ENCODE assay signal across 1 cellular context in the genomic region with DNA sequence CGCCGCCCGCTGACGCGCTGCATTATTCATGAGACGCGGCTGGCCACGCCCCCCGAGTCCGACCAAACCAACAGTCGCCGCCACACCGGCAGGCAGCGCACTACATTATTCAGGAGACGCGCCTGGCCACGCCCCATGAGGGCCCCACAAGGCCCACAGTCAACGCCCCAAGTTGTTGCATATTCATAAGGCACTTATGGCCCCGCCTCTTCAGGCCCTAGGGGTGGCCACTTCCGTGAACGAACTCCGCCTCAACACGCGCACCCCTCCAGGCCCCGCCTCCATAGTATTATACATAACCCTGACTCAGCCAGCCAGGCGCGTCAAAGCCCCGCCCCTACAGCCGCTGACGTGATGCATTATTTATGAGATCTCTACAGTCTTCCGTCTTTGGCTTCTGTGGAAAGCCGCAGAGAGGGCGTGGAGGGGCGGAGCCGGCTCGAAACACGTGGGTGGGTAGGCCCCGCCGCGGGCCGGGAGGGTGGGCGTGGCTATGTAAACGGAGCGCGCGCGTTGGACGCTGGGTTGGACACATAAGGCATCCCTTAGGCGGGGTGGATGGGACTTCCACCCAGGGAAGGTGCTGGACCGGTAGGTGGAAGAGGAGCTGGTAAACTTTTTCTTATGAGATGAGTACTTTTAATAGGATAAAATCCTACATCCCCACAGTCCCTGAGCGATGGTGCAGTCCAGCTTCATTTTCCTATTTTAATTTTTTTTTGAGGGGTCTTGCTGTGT.
TF ChIP-seq lines count a peak whose summit lies in the region.

No MANE protein-coding gene starts in this region.

TF ChIP-seq in HepG2, 621 proteins besides CTCF, POLR2A, EP300 and RAD21 (continued from another document and continues in another):
- TF ChIP-seq PCBP2 (optimal IDR thresholded peaks at IDR 0.05; ENCODE audit: low read depth, low read length, poor library complexity, severe bottlenecking) (no peak), KLF15 (CRISPR knock-in tag; IDR thresholded peaks at IDR 0.05; ENCODE audit: borderline replicate concordance) (no peak), ZNF773 (CRISPR knock-in tag; IDR thresholded peaks at IDR 0.05; ENCODE audit: borderline replicate concordance) (no peak), HOXA7 (CRISPR knock-in tag; IDR thresholded peaks at IDR 0.05) (no peak), MAFG (CRISPR knock-in tag; IDR thresholded peaks at IDR 0.05) (no peak), SYNCRIP (IDR thresholded peaks at IDR 0.05; ENCODE audit: insufficient read depth, low read depth, low read length) (no peak), ARHGAP35 (CRISPR knock-in tag; IDR thresholded peaks at IDR 0.05; ENCODE audit: borderline replicate concordance) (no peak), SMYD3 (CRISPR knock-in tag; IDR thresholded peaks at IDR 0.05) (no peak), FOSL1 (CRISPR knock-in tag; IDR thresholded peaks at IDR 0.05; ENCODE audit: borderline replicate concordance) (no peak), SUZ12 (IDR thresholded peaks at IDR 0.05; ENCODE audit: low read depth, low read length) (0 out of 2 replicates have a peak, but pooled peaks have one; percentile 30), KDM3A (CRISPR knock-in tag; IDR thresholded peaks at IDR 0.05; ENCODE audit: low read depth) (no peak), DPF2 (CRISPR knock-in tag; IDR thresholded peaks at IDR 0.05; ENCODE audit: borderline replicate concordance, low read depth) (no peak), ZNF235 (CRISPR knock-in tag; IDR thresholded peaks at IDR 0.05; ENCODE audit: borderline replicate concordance) (no peak), MAFK (conservative IDR thresholded peaks at IDR 0.05 in 1 of 2, IDR thresholded peaks at IDR 0.05 in 1 of 2; ENCODE audit: low read length in 2 of 2) (peak; percentile 62 to 64), FLYWCH1 (CRISPR knock-in tag; IDR thresholded peaks at IDR 0.05) (no peak)
- TF ChIP-seq, protein P1, sequence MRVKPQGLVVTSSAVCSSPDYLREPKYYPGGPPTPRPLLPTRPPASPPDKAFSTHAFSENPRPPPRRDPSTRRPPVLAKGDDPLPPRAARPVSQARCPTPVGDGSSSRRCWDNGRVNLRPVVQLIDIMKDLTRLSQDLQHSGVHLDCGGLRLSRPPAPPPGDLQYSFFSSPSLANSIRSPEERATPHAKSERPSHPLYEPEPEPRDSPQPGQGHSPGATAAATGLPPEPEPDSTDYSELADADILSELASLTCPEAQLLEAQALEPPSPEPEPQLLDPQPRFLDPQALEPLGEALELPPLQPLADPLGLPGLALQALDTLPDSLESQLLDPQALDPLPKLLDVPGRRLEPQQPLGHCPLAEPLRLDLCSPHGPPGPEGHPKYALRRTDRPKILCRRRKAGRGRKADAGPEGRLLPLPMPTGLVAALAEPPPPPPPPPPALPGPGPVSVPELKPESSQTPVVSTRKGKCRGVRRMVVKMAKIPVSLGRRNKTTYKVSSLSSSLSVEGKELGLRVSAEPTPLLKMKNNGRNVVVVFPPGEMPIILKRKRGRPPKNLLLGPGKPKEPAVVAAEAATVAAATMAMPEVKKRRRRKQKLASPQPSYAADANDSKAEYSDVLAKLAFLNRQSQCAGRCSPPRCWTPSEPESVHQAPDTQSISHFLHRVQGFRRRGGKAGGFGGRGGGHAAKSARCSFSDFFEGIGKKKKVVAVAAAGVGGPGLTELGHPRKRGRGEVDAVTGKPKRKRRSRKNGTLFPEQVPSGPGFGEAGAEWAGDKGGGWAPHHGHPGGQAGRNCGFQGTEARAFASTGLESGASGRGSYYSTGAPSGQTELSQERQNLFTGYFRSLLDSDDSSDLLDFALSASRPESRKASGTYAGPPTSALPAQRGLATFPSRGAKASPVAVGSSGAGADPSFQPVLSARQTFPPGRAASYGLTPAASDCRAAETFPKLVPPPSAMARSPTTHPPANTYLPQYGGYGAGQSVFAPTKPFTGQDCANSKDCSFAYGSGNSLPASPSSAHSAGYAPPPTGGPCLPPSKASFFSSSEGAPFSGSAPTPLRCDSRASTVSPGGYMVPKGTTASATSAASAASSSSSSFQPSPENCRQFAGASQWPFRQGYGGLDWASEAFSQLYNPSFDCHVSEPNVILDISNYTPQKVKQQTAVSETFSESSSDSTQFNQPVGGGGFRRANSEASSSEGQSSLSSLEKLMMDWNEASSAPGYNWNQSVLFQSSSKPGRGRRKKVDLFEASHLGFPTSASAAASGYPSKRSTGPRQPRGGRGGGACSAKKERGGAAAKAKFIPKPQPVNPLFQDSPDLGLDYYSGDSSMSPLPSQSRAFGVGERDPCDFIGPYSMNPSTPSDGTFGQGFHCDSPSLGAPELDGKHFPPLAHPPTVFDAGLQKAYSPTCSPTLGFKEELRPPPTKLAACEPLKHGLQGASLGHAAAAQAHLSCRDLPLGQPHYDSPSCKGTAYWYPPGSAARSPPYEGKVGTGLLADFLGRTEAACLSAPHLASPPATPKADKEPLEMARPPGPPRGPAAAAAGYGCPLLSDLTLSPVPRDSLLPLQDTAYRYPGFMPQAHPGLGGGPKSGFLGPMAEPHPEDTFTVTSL (CRISPR knock-in tag; IDR thresholded peaks at IDR 0.05; ENCODE audit: borderline replicate concordance) = no peak
- TF ChIP-seq, protein P2, sequence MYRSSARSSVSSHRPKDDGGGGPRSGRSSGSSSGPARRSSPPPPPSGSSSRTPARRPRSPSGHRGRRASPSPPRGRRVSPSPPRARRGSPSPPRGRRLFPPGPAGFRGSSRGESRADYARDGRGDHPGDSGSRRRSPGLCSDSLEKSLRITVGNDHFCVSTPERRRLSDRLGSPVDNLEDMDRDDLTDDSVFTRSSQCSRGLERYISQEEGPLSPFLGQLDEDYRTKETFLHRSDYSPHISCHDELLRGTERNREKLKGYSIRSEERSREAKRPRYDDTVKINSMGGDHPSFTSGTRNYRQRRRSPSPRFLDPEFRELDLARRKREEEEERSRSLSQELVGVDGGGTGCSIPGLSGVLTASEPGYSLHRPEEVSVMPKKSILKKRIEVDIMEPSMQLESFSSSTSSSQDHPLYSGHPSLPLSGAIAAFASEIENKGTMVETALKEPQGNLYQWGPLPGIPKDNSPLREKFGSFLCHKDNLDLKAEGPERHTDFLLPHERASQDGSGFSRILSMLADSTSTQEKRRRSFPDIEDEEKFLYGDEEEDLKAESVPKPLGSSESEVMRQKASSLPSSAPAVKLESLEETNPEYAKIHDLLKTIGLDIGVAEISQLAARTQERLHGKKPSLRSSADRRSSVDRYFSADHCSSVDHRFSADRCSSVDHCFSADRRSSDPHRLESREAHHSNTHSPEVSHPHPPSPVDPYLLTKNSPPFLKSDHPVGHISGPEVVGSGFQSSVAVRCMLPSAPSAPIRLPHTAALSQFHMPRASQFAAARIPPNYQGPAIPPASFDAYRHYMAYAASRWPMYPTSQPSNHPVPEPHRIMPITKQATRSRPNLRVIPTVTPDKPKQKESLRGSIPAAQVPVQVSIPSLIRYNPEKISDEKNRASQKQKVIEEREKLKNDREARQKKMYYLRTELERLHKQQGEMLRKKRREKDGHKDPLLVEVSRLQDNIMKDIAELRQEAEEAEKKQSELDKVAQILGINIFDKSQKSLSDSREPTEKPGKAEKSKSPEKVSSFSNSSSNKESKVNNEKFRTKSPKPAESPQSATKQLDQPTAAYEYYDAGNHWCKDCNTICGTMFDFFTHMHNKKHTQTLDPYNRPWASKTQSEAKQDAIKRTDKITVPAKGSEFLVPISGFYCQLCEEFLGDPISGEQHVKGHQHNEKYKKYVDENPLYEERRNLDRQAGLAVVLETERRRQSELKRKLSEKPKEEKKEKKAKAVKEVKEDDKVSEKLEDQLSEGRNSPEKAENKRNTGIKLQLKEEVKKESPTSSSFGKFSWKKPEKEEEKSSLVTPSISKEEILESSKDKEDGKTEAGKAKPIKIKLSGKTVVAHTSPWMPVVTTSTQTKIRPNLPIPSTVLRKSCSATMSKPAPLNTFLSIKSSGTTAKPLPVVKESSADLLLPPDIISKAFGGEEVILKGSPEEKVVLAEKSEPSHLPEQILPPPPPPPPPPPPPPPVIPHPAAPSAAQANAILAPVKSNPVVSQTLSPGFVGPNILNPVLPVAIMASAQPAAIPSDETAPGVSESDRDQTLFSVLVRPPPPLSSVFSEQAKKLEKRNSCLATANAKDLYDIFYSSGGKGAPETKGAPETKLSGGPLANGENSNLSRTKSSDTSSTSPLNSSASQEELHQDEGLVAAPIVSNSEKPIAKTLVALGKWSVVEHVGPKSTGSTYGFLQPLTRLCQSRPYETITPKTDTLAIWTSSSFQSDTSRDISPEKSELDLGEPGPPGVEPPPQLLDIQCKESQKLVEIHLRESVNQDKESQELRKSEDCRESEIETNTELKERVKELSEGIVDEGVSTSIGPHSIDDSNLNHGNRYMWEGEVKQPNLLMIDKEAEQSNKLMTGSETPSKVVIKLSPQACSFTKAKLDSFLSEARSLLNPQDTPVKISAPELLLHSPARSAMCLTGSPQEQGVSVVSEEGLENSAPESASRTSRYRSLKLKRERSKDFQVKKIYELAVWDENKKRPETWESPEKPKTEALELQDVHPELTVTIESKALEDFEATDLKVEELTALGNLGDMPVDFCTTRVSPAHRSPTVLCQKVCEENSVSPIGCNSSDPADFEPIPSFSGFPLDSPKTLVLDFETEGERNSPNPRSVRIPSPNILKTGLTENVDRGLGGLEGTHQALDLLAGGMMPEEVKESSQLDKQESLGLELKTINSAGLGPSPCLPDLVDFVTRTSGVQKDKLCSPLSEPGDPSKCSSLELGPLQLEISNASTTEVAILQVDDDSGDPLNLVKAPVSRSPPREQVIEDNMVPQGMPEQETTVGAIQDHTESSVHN (CRISPR knock-in tag; IDR thresholded peaks at IDR 0.05) = no peak
- TF ChIP-seq, protein P3, sequence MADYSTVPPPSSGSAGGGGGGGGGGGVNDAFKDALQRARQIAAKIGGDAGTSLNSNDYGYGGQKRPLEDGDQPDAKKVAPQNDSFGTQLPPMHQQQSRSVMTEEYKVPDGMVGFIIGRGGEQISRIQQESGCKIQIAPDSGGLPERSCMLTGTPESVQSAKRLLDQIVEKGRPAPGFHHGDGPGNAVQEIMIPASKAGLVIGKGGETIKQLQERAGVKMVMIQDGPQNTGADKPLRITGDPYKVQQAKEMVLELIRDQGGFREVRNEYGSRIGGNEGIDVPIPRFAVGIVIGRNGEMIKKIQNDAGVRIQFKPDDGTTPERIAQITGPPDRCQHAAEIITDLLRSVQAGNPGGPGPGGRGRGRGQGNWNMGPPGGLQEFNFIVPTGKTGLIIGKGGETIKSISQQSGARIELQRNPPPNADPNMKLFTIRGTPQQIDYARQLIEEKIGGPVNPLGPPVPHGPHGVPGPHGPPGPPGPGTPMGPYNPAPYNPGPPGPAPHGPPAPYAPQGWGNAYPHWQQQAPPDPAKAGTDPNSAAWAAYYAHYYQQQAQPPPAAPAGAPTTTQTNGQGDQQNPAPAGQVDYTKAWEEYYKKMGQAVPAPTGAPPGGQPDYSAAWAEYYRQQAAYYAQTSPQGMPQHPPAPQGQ (CRISPR knock-in tag; IDR thresholded peaks at IDR 0.05; ENCODE audit: borderline replicate concordance) = no peak
- TF ChIP-seq, protein P4, sequence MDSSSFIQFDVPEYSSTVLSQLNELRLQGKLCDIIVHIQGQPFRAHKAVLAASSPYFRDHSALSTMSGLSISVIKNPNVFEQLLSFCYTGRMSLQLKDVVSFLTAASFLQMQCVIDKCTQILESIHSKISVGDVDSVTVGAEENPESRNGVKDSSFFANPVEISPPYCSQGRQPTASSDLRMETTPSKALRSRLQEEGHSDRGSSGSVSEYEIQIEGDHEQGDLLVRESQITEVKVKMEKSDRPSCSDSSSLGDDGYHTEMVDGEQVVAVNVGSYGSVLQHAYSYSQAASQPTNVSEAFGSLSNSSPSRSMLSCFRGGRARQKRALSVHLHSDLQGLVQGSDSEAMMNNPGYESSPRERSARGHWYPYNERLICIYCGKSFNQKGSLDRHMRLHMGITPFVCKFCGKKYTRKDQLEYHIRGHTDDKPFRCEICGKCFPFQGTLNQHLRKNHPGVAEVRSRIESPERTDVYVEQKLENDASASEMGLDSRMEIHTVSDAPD (CRISPR knock-in tag; IDR thresholded peaks at IDR 0.05) = no peak
- TF ChIP-seq, protein P5, sequence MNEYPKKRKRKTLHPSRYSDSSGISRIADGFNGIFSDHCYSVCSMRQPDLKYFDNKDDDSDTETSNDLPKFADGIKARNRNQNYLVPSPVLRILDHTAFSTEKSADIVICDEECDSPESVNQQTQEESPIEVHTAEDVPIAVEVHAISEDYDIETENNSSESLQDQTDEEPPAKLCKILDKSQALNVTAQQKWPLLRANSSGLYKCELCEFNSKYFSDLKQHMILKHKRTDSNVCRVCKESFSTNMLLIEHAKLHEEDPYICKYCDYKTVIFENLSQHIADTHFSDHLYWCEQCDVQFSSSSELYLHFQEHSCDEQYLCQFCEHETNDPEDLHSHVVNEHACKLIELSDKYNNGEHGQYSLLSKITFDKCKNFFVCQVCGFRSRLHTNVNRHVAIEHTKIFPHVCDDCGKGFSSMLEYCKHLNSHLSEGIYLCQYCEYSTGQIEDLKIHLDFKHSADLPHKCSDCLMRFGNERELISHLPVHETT (CRISPR knock-in tag; conservative IDR thresholded peaks at IDR 0.05) = no peak
- TF ChIP-seq, protein P6, sequence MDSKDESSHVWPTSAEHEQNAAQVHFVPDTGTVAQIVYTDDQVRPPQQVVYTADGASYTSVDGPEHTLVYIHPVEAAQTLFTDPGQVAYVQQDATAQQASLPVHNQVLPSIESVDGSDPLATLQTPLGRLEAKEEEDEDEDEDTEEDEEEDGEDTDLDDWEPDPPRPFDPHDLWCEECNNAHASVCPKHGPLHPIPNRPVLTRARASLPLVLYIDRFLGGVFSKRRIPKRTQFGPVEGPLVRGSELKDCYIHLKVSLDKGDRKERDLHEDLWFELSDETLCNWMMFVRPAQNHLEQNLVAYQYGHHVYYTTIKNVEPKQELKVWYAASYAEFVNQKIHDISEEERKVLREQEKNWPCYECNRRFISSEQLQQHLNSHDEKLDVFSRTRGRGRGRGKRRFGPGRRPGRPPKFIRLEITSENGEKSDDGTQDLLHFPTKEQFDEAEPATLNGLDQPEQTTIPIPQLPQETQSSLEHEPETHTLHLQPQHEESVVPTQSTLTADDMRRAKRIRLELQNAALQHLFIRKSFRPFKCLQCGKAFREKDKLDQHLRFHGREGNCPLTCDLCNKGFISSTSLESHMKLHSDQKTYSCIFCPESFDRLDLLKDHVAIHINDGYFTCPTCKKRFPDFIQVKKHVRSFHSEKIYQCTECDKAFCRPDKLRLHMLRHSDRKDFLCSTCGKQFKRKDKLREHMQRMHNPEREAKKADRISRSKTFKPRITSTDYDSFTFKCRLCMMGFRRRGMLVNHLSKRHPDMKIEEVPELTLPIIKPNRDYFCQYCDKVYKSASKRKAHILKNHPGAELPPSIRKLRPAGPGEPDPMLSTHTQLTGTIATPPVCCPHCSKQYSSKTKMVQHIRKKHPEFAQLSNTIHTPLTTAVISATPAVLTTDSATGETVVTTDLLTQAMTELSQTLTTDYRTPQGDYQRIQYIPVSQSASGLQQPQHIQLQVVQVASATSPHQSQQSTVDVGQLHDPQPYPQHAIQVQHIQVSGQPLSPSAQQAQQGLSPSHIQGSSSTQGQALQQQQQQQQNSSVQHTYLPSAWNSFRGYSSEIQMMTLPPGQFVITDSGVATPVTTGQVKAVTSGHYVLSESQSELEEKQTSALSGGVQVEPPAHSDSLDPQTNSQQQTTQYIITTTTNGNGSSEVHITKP (CRISPR knock-in tag; IDR thresholded peaks at IDR 0.05; ENCODE audit: low read depth) = peak; percentile 92
- TF ChIP-seq, protein P7, sequence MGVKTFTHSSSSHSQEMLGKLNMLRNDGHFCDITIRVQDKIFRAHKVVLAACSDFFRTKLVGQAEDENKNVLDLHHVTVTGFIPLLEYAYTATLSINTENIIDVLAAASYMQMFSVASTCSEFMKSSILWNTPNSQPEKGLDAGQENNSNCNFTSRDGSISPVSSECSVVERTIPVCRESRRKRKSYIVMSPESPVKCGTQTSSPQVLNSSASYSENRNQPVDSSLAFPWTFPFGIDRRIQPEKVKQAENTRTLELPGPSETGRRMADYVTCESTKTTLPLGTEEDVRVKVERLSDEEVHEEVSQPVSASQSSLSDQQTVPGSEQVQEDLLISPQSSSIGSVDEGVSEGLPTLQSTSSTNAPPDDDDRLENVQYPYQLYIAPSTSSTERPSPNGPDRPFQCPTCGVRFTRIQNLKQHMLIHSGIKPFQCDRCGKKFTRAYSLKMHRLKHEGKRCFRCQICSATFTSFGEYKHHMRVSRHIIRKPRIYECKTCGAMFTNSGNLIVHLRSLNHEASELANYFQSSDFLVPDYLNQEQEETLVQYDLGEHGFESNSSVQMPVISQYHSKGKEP (CRISPR knock-in tag; IDR thresholded peaks at IDR 0.05) = no peak
